In the genomic region with DNA sequence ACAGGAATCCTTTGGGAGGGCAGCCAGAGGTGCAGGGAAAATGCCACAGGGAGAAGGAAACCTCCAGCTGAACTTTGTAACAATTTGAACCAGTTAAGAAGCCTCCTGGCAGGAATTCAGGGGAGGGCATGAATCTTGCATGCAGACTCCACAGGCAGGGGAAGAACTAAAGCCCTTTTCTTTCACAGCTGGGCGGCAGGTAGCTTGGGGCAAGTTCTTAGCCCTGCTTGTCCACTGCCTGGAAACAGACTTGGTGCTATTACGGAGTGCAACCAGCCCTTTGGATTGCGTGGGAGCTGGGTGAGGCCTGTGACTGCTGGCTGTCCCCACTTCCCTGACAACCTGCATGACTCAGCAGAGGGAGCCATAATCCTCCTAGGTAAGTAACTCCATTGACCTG, we compare ENCODE assay signal across 2 cellular contexts.
TF ChIP-seq lines count a peak whose summit lies in the region.

No MANE protein-coding gene starts in this region.

TF ChIP-seq in HCT116, 20 proteins besides CTCF, POLR2A, EP300 and RAD21 (continued from another document):
- TF ChIP-seq SIN3A (IDR thresholded peaks at IDR 0.05; ENCODE audit: low read depth) (no peak), CBX3 (IDR thresholded peaks at IDR 0.05; ENCODE audit: low read depth) (no peak), EGR1 (IDR thresholded peaks at IDR 0.05; ENCODE audit: low read depth) (no peak), FOSL1 (IDR thresholded peaks at IDR 0.05; ENCODE audit: low read depth) (no peak), EZH2 (IDR thresholded peaks at IDR 0.05) (no peak), EZH2phosphoT487 (IDR thresholded peaks at IDR 0.05; ENCODE audit: borderline replicate concordance) (no peak), POLR2AphosphoS5 (IDR thresholded peaks at IDR 0.05; ENCODE audit: low read depth, low read length) (no peak), YY1 (IDR thresholded peaks at IDR 0.05; ENCODE audit: extremely low read depth, insufficient replicate concordance, low read depth, low read length) (no peak), JUND (IDR thresholded peaks at IDR 0.05) (no peak), ZNF274 (IDR thresholded peaks at IDR 0.05; ENCODE audit: low read depth, low read length) (no peak)
- TF ChIP-seq, protein P1, sequence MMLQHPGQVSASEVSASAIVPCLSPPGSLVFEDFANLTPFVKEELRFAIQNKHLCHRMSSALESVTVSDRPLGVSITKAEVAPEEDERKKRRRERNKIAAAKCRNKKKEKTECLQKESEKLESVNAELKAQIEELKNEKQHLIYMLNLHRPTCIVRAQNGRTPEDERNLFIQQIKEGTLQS (IDR thresholded peaks at IDR 0.05), result no peak
- TF ChIP-seq, protein P2, sequence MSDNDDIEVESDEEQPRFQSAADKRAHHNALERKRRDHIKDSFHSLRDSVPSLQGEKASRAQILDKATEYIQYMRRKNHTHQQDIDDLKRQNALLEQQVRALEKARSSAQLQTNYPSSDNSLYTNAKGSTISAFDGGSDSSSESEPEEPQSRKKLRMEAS (IDR thresholded peaks at IDR 0.05), result no peak

TF ChIP-seq in WTC11, 78 proteins besides CTCF, POLR2A, EP300 and RAD21 (continued from another document):
- TF ChIP-seq, protein P3, sequence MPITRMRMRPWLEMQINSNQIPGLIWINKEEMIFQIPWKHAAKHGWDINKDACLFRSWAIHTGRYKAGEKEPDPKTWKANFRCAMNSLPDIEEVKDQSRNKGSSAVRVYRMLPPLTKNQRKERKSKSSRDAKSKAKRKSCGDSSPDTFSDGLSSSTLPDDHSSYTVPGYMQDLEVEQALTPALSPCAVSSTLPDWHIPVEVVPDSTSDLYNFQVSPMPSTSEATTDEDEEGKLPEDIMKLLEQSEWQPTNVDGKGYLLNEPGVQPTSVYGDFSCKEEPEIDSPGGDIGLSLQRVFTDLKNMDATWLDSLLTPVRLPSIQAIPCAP (CRISPR knock-in tag; IDR thresholded peaks at IDR 0.05), result no peak
